8 cellular contexts compared by ENCODE assay signal in the genomic region with DNA sequence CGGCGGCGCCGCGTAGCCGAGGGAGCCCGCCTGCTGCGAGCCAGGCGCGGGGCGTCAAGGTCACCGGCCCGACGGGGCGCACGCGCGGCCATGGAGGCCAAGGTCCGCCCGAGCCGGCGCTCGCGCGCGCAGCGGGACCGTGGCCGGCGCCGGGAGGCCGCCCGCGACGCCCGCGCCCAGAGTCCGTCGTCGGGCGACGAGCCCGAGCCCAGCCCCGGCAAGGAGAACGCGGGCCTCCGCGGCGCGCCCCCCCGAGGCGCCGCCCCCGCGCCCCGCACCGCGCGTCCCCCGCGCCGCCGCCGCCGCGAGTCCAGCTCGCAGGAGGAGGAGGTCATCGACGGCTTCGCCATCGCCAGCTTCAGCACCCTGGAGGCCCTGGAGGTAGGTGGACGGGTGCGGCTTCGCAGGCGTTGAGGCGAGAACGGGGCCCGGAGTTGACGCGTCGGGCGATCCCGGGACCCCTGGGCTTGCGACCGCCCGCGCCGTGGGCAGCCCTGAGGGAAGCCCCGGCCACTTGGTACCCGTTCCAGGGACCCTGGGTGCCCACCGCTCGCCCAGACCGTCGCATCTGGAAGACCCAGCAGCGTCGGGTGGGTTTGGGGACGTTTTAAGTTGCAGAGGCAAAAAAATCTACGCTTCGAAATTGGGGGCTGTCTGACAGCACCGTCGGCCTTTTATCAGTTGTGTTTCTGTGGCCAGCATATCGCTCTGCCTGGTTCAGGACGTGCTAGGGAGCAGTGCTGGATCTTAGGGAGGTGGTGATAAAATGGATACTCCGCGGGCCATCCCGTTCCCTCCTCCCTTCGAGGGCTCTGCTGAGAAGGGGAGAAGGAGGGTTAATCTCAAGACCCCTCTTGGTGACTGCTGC. TPM values are rescaled to one million over a fixed set of nuclear protein-coding genes. Genes with fewer than 3 reads are reported as not detected.
DNase-seq lines count a peak whose midpoint lies in the region; ATAC-seq and TF ChIP-seq lines count a peak whose summit lies in the region.

No MANE protein-coding gene starts in this region.

- H3K36me3 Mint-ChIP-seq in activated naive CD4-positive, alpha-beta T cell treated with anti-CD3 and anti-CD28 coated beads, Interleukin-2, amount 10 ng/mL, durations not matched to agents 7 days and 5 days: peaks cover 9% of the 10 kb centered on the region

- H3K4me3 ChIP-seq in LNCaP clone FGC (ENCODE audit: low read depth, low read length) (peak overlapping the region; percentile 93), choroid plexus epithelial cell (ENCODE audit: low read depth, low read length) (peak overlapping the region; percentile 70), mucosa of descending colon (peak overlapping the region; percentile 44)

- H3K27ac Mint-ChIP-seq in activated naive CD4-positive, alpha-beta T cell treated with anti-CD3 and anti-CD28 coated beads, Interleukin-2, amount 10 ng/mL, durations not matched to agents 7 days and 5 days: peak overlapping the region; percentile 85

- H3K4me1 Mint-ChIP-seq in activated naive CD4-positive, alpha-beta T cell treated with anti-CD3 and anti-CD28 coated beads, Interleukin-2, amount 10 ng/mL, durations not matched to agents 7 days and 5 days: peaks cover 55% of the 10 kb centered on the region

- CTCF ChIA-PET in activated naive CD4-positive, alpha-beta T cell treated with anti-CD3 and anti-CD28 coated beads, Interleukin-2, amount 10 ng/mL, durations not matched to agents 7 days and 5 days (lab: Charles Lee): interaction anchor here (0.6 kb wide), 1 partner anchor 119 kb away, joined by 3 read pairs; no protein-coding TSS in a partner anchor

- intact Hi-C loops in mucosa of descending colon (cut with DNase I, micrococcal nuclease): no loop called here

- TF ChIP-seq CTCF in LNCaP clone FGC (IDR thresholded peaks at IDR 0.05; ENCODE audit: control insufficient read depth, extremely low read depth, insufficient read depth): 0 out of 2 replicates have a peak, but pooled peaks have one; percentile 8
- no peak for TF ChIP-seq CTCF in choroid plexus epithelial cell (conservative IDR thresholded peaks at IDR 0.05; ENCODE audit: low read depth, low read length)
- no peak for TF ChIP-seq CTCF in mucosa of descending colon (IDR thresholded peaks at IDR 0.05)

- no peaks in the 10 kb centered on the region for H3K36me3 ChIP-seq in mucosa of descending colon (ENCODE audit: low read depth)

- H3K27me3 Mint-ChIP-seq in activated naive CD4-positive, alpha-beta T cell treated with anti-CD3 and anti-CD28 coated beads, Interleukin-2, amount 10 ng/mL, durations not matched to agents 7 days and 5 days: no peaks in the 10 kb centered on the region

- peaks cover 43% of the 10 kb centered on the region for H3K4me1 ChIP-seq in mucosa of descending colon (ENCODE audit: low read depth)

- H3K9me3 Mint-ChIP-seq in activated naive CD4-positive, alpha-beta T cell treated with anti-CD3 and anti-CD28 coated beads, Interleukin-2, amount 10 ng/mL, durations not matched to agents 7 days and 5 days: no peaks in the 10 kb centered on the region

- no peaks in the 10 kb centered on the region for H3K9me3 ChIP-seq in mucosa of descending colon

- ATAC-seq in mucosa of descending colon: no peak
- no peak for ATAC-seq in GM18858 (IDR thresholded peaks at IDR 0.05; ENCODE audit: unreplicated experiment)

- peak overlapping the region; percentile 88 for H3K4me3 Mint-ChIP-seq in activated naive CD4-positive, alpha-beta T cell treated with anti-CD3 and anti-CD28 coated beads, Interleukin-2, amount 10 ng/mL, durations not matched to agents 7 days and 5 days

- DNase-seq in activated naive CD4-positive, alpha-beta T cell treated with anti-CD3 and anti-CD28 coated beads, Interleukin-2, amount 10 ng/mL, durations not matched to agents 7 days and 5 days: peak; percentile 41
- DNase-seq in activated naive CD4-positive, alpha-beta T cell treated with Interleukin-2 at 50 U/mL for 16 hours: no peak
- no peak for DNase-seq in LNCaP clone FGC (ENCODE audit: low read depth)
- DNase-seq in choroid plexus epithelial cell (ENCODE audit: low read depth): peak; percentile 42
- peak in 1 of 3 donors; percentile 69 for DNase-seq in mucosa of descending colon
- DNase-seq in DMS79 (lab: John Stamatoyannopoulos, UW): no peak
- DNase-seq in NCI-H345 (lab: John Stamatoyannopoulos, UW): no peak

RNA-seq across cellular contexts. Expression of a gene that starts 0.8 kb away (rescaled TPM):
- total RNA-seq in mucosa of descending colon: 10 to 100 TPM; 54.7 to 68.5 (median 55.6) TPM

Comparison
In these comparisons a context has a peak if more than half of its experiments do, and no peak if none do; other contexts are left out.
1. DNase-seq: peak in activated naive CD4-positive, alpha-beta T cell treated with anti-CD3 and anti-CD28 coated beads, Interleukin-2, amount 10 ng/mL, durations not matched to agents 7 days and 5 days (single experiment) and choroid plexus epithelial cell (single experiment); none in activated naive CD4-positive, alpha-beta T cell treated with Interleukin-2 at 50 U/mL for 16 hours (single experiment), LNCaP clone FGC (single experiment), DMS79 (single experiment) and NCI-H345 (single experiment).
2. Peak in every context shown above with its lines, with median percentiles within 50 percentile points of each other: H3K4me3 ChIP-seq.